18 cellular contexts compared by ENCODE assay signal in genomic region chr7:109641445-109641844, GRCh38.
"Had no signal": no experiment of that assay in that cellular context is flagged by ENCODE, and none has a peak within 500 bp of the region (broad histone marks: within the 10 kb centered on the region; RNA-seq: fewer than 3 reads in every experiment).

No MANE protein-coding gene starts in this region.

- H2AFZ ChIP-seq: neural progenitor cell had no signal

- H3K9ac ChIP-seq: neural progenitor cell had no signal

- H3K4me2 ChIP-seq: neural progenitor cell had no signal

- H3K4me1 ChIP-seq: esophagus muscularis mucosa, neural progenitor cell, right atrium auricular region, upper lobe of left lung had no signal

- DNase-seq: activated CD4-positive, alpha-beta T cell treated with anti-CD3 and anti-CD28 coated beads, Interleukin-2, amount 10 ng/mL, durations not matched to agents 24 days and 14 days; activated CD8-positive, alpha-beta T cell treated with anti-CD3 and anti-CD28 coated beads, Interleukin-2, amount 10 ng/mL, durations not matched to agents 7 days and 5 days; activated effector memory CD4-positive, alpha-beta T cell treated with Interleukin-2 at 50 U/mL for 16 hours; activated naive CD4-positive, alpha-beta T cell treated with anti-CD3 and anti-CD28 coated beads, Interleukin-2, amount 10 ng/mL, durations not matched to agents 7 days and 5 days; activated naive CD8-positive, alpha-beta T cell treated with anti-CD3 and anti-CD28 coated beads, Interleukin-2, amount 50 U/mL, for 24 hours; activated T-cell treated with anti-CD3 and anti-CD28 coated beads, Interleukin-2, amount 50 U/mL, for 24 hours; aorta; brain microvascular endothelial cell; mesenchymal stem cell; naive thymus-derived CD4-positive, alpha-beta T cell; stimulated activated CD4-positive, alpha-beta T cell treated with anti-CD3 and anti-CD28 coated beads, Interleukin-4, amount 100 ng/mL, for 1 hour; T-helper 17 cell; upper lobe of left lung had no signal

- H3K36me3 ChIP-seq: brain microvascular endothelial cell, esophagus muscularis mucosa, neural progenitor cell, right atrium auricular region, thoracic aorta, upper lobe of left lung had no signal

- H3K27ac ChIP-seq: brain microvascular endothelial cell, coronary artery, esophagus muscularis mucosa, neural progenitor cell, right atrium auricular region, thoracic aorta, upper lobe of left lung had no signal

- H3K9me3 ChIP-seq: esophagus muscularis mucosa, right atrium auricular region, thoracic aorta, upper lobe of left lung had no signal

- H3K4me3 ChIP-seq: coronary artery, esophagus muscularis mucosa, neural progenitor cell, right atrium auricular region, thoracic aorta, upper lobe of left lung had no signal

- H3K27me3 ChIP-seq: brain microvascular endothelial cell, esophagus muscularis mucosa, neural progenitor cell, right atrium auricular region, upper lobe of left lung had no signal
